In genomic region chr5:147552897-147553296, GRCh38 we compare ENCODE assay signal across 12 cellular contexts. TPM values are rescaled to one million over a fixed set of nuclear protein-coding genes. Genes with fewer than 3 reads are reported as not detected.
DNase-seq lines count a peak whose midpoint lies in the region; TF ChIP-seq lines count a peak whose summit lies in the region.
"Had no signal": no experiment of that assay in that cellular context is flagged by ENCODE, and none has a peak within 500 bp of the region (broad histone marks: within the 10 kb centered on the region; RNA-seq: fewer than 3 reads in every experiment).

No MANE protein-coding gene starts in this region.

- CTCF ChIA-PET in RWPE1 (lab: Yijun Ruan, JAX) (no interaction called here), HEK293T (lab: Yijun Ruan, JAX) (no interaction called here)

- H3K27ac ChIP-seq in RWPE1: peak overlapping the region; percentile 90

- TF ChIP-seq CTCF in RWPE1 (conservative IDR thresholded peaks at IDR 0.05; ENCODE audit: low read depth) (no peak), brain (conservative IDR thresholded peaks at IDR 0.05) (no peak), osteocyte (IDR thresholded peaks at IDR 0.05) (no peak), type B pancreatic cell (conservative IDR thresholded peaks at IDR 0.05) (no peak)

- H3K4me1 Mint-ChIP-seq in brain: peaks cover 35% of the 10 kb centered on the region
- peaks cover 26% of the 10 kb centered on the region for H3K4me1 Mint-ChIP-seq in osteocyte (ENCODE audit: unreplicated experiment)
- H3K4me1 Mint-ChIP-seq in type B pancreatic cell (ENCODE audit: unreplicated experiment): peaks cover 21% of the 10 kb centered on the region

- H3K4me3 Mint-ChIP-seq in brain: peak overlapping the region in 1 of 5 experiments; percentile 12
- no peak overlapping the region for H3K4me3 Mint-ChIP-seq in osteocyte (ENCODE audit: unreplicated experiment)
- no peak overlapping the region for H3K4me3 Mint-ChIP-seq in type B pancreatic cell
- H3K4me3 Mint-ChIP-seq: CD14-positive monocyte, H9 had no signal

- H3K36me3 Mint-ChIP-seq in brain (no peaks in the 10 kb centered on the region), osteocyte (ENCODE audit: unreplicated experiment) (no peaks in the 10 kb centered on the region), type B pancreatic cell (no peaks in the 10 kb centered on the region)
- H3K36me3 Mint-ChIP-seq: CD14-positive monocyte had no signal

- H3K27me3 Mint-ChIP-seq in brain (no peaks in the 10 kb centered on the region), osteocyte (ENCODE audit: unreplicated experiment) (no peaks in the 10 kb centered on the region), type B pancreatic cell (peaks cover 7% of the 10 kb centered on the region)

- DNase-seq in RWPE1 (ENCODE audit: low spot score) (no peak), osteocyte (ENCODE audit: extremely low spot score, unreplicated experiment) (no peak), type B pancreatic cell (ENCODE audit: extremely low spot score, unreplicated experiment) (no peak), A172 (ENCODE audit: low spot score) (no peak), HEK293T (ENCODE audit: extremely low spot score) (no peak), DMS53 treated with DMSO at 0.1 percent for 48 hours (lab: John Stamatoyannopoulos, UW; ENCODE audit: unreplicated experiment) (no peak)
- DNase-seq: AML-193, DND-41, H9, NCI-H1105 had no signal

- H3K27ac Mint-ChIP-seq in brain (peak overlapping the region in 4 of 5 experiments; percentile 25 to 68 (median 52)), osteocyte (ENCODE audit: unreplicated experiment) (peak overlapping the region; percentile 97), type B pancreatic cell (peak overlapping the region; percentile 13)
- H3K27ac Mint-ChIP-seq: CD14-positive monocyte, H9 had no signal

- H3K9me3 Mint-ChIP-seq in brain (peaks cover 2 to 12% (median 6%) of the 10 kb centered on the region in 5 experiments), osteocyte (ENCODE audit: unreplicated experiment) (peaks cover 8% of the 10 kb centered on the region), type B pancreatic cell (no peaks in the 10 kb centered on the region)

- POLR2A ChIA-PET in RWPE1 (lab: Yijun Ruan, JAX; ENCODE audit: low non-redundant PET): no interaction called here
- POLR2A ChIA-PET in HEK293T (lab: Yijun Ruan, JAX): no interaction called here

TF ChIP-seq in HEK293T, 16 proteins besides CTCF, POLR2A, EP300 and RAD21:
- TF ChIP-seq FOXM1 (IDR thresholded peaks at IDR 0.05; ENCODE audit: borderline replicate concordance) (no peak), BHLHE40 (IDR thresholded peaks at IDR 0.05; ENCODE audit: borderline replicate concordance) (no peak), CTBP1 (IDR thresholded peaks at IDR 0.05; ENCODE audit: borderline replicate concordance) (no peak), NFRKB (IDR thresholded peaks at IDR 0.05) (no peak), ARNT (IDR thresholded peaks at IDR 0.05) (no peak), SP1 (IDR thresholded peaks at IDR 0.05) (no peak), PKNOX1 (IDR thresholded peaks at IDR 0.05) (no peak), LEF1 (IDR thresholded peaks at IDR 0.05; ENCODE audit: borderline replicate concordance) (no peak), L3MBTL2 (conservative IDR thresholded peaks at IDR 0.05) (no peak), FOXK2 (IDR thresholded peaks at IDR 0.05) (no peak), TARDBP (IDR thresholded peaks at IDR 0.05) (no peak), HDGF (IDR thresholded peaks at IDR 0.05; ENCODE audit: borderline replicate concordance) (no peak), ELF4 (IDR thresholded peaks at IDR 0.05) (no peak), ZNF384 (IDR thresholded peaks at IDR 0.05) (no peak), SUZ12 (IDR thresholded peaks at IDR 0.05) (no peak), FOXA1 (IDR thresholded peaks at IDR 0.05) (no peak)

RNA-seq across cellular contexts. Expression of gene DPYSL3, which starts 43.0 kb away (rescaled TPM):
- 389 TPM for polyA plus RNA-seq in brain (ENCODE audit: insufficient read depth, low read depth, low replicate concordance)
- total RNA-seq in osteocyte (84.1 and 88.0 TPM in 2 replicates), type B pancreatic cell (ENCODE audit: low replicate concordance) (11.9 and 36.0 TPM in 2 replicates)
- 308 and 485 TPM in 2 replicates for total RNA-seq in A172 (2014; rRNA removed; shearing (Covaris generic))
- polyA plus RNA-seq: CD14-positive monocyte had no signal

Comparison
In these comparisons a context has a peak if more than half of its experiments do, and no peak if none do; other contexts are left out.
1. H3K27ac Mint-ChIP-seq: peak in every context shown above with its lines; median percentile 97 in osteocyte; 52 in brain; 13 in type B pancreatic cell.